13 cellular contexts compared by ENCODE assay signal in genomic region chr20:49791165-49791564, GRCh38.
"Had no signal": no experiment of that assay in that cellular context is flagged by ENCODE, and none has a peak within 500 bp of the region (broad histone marks: within the 10 kb centered on the region; RNA-seq: fewer than 3 reads in every experiment).

No MANE protein-coding gene starts in this region.

- H3K27me3 ChIP-seq: ovary, tibial artery had no signal

- H3K36me3 Mint-ChIP-seq: activated CD8-positive, alpha-beta memory T cell treated with anti-CD3 and anti-CD28 coated beads, Interleukin-2, amount 10 ng/mL, durations not matched to agents 7 days and 5 days; activated naive CD8-positive, alpha-beta T cell treated with anti-CD3 and anti-CD28 coated beads for 36 hours; immature natural killer cell; stimulated activated effector memory CD8-positive, alpha-beta T cell treated with anti-CD3 and anti-CD28 coated beads, Interleukin-12 subunit alpha, Interleukin-12 subunit beta, amount 100 ng/mL, for 72 hours had no signal

- H3K27ac ChIP-seq: tibial artery had no signal

- ATAC-seq: activated CD8-positive, alpha-beta memory T cell treated with anti-CD3 and anti-CD28 coated beads, Interleukin-2, amount 10 ng/mL, durations not matched to agents 7 days and 5 days; left colon; stimulated activated effector memory CD8-positive, alpha-beta T cell treated with anti-CD3 and anti-CD28 coated beads, Interleukin-12 subunit alpha, Interleukin-12 subunit beta, amount 100 ng/mL, for 72 hours had no signal

- H3K9me3 Mint-ChIP-seq: activated naive CD8-positive, alpha-beta T cell treated with anti-CD3 and anti-CD28 coated beads for 36 hours; stimulated activated effector memory CD8-positive, alpha-beta T cell treated with anti-CD3 and anti-CD28 coated beads, Interleukin-12 subunit alpha, Interleukin-12 subunit beta, amount 100 ng/mL, for 72 hours had no signal

- H3K36me3 ChIP-seq: ovary, tibial artery had no signal

- H3K4me3 Mint-ChIP-seq: activated CD8-positive, alpha-beta memory T cell treated with anti-CD3 and anti-CD28 coated beads, Interleukin-2, amount 10 ng/mL, durations not matched to agents 7 days and 5 days; activated naive CD8-positive, alpha-beta T cell treated with anti-CD3 and anti-CD28 coated beads for 36 hours; immature natural killer cell; stimulated activated effector memory CD8-positive, alpha-beta T cell treated with anti-CD3 and anti-CD28 coated beads, Interleukin-12 subunit alpha, Interleukin-12 subunit beta, amount 100 ng/mL, for 72 hours had no signal

- DNase-seq: activated CD4-positive, alpha-beta T cell treated with anti-CD3 and anti-CD28 coated beads for 1 hour; activated CD4-positive, alpha-beta T cell treated with anti-CD3 and anti-CD28 coated beads, Interleukin-2, amount 50 U/mL, for 48 hours; activated CD8-positive, alpha-beta memory T cell treated with anti-CD3 and anti-CD28 coated beads, Interleukin-2, amount 10 ng/mL, durations not matched to agents 7 days and 5 days; activated gamma-delta T cell; activated naive CD8-positive, alpha-beta T cell treated with anti-CD3 and anti-CD28 coated beads for 36 hours; activated T-cell treated with anti-CD3 and anti-CD28 coated beads, Interleukin-2, amount 50 U/mL, for 48 hours; aorta; immature natural killer cell; left colon; ovary; SIG-M5; tibial artery had no signal

- H3K9me3 ChIP-seq: ovary, tibial artery had no signal

- H3K4me3 ChIP-seq: ovary, tibial artery had no signal

- H3K4me1 ChIP-seq: tibial artery had no signal

- H3K27ac Mint-ChIP-seq: activated CD8-positive, alpha-beta memory T cell treated with anti-CD3 and anti-CD28 coated beads, Interleukin-2, amount 10 ng/mL, durations not matched to agents 7 days and 5 days; activated naive CD8-positive, alpha-beta T cell treated with anti-CD3 and anti-CD28 coated beads for 36 hours; immature natural killer cell; stimulated activated effector memory CD8-positive, alpha-beta T cell treated with anti-CD3 and anti-CD28 coated beads, Interleukin-12 subunit alpha, Interleukin-12 subunit beta, amount 100 ng/mL, for 72 hours had no signal

- H3K27me3 Mint-ChIP-seq: activated CD8-positive, alpha-beta memory T cell treated with anti-CD3 and anti-CD28 coated beads, Interleukin-2, amount 10 ng/mL, durations not matched to agents 7 days and 5 days had no signal
